In genomic region chr9:87140605-87141109, GRCh38 we compare ENCODE assay signal across 26 cellular contexts.
A peak's percentile ranks its signal among the peaks of the same experiment; 100 is the strongest.
DNase-seq lines count a peak whose midpoint lies in the region; ATAC-seq and TF ChIP-seq lines count a peak whose summit lies in the region.
"Had no signal": no experiment of that assay in that cellular context is flagged by ENCODE, and none has a peak within 500 bp of the region (broad histone marks: within the 10 kb centered on the region; RNA-seq: fewer than 3 reads in every experiment).

No MANE protein-coding gene starts in this region.

- TF ChIP-seq POLR2A in esophagus muscularis mucosa (IDR thresholded peaks at IDR 0.05; ENCODE audit: low read depth) = no peak

- H3K27ac ChIP-seq in PC-3 (ENCODE audit: low read length) = no peak overlapping the region
- H3K27ac ChIP-seq in esophagus muscularis mucosa (replicated peaks in 1 of 4) = no peak overlapping the region
- H3K27ac ChIP-seq: A549, gastroesophageal sphincter, neural progenitor cell, testis, vagina had no signal

- H3K9me2 ChIP-seq in PC-3 (replicated peaks; ENCODE audit: low read length) = no peaks in the 10 kb centered on the region

- DNase-seq in ELF-1 (ENCODE audit: low read depth, low spot score) (peak; percentile 72), PC-3 (peak; percentile 3), esophagus muscularis mucosa (ENCODE audit: extremely low spot score) (peak; percentile 57), osteocyte (ENCODE audit: extremely low spot score, unreplicated experiment) (no peak), NCI-H446 (lab: John Stamatoyannopoulos, UW) (no peak)
- DNase-seq in activated CD4-positive, alpha-beta T cell treated with anti-CD3 and anti-CD28 coated beads for 36 hours = no peak
- DNase-seq: activated CD8-positive, alpha-beta T cell treated with anti-CD3 and anti-CD28 coated beads for 36 hours; activated effector memory CD4-positive, alpha-beta T cell treated with Interleukin-2 at 50 U/mL for 16 hours; activated T-cell treated with anti-CD3 and anti-CD28 coated beads for 4 hours; BE2C; DMS53; erythroblast; GOT3; Karpas-422; NCI-H1048; NCI-H187; stimulated activated CD4-positive, alpha-beta T cell treated with anti-CD3 and anti-CD28 coated beads, Interleukin-2, amount 100 ng/mL, for 24 hours; testis had no signal

- peaks cover 5% of the 10 kb centered on the region for H3K9me3 Mint-ChIP-seq in osteocyte (ENCODE audit: unreplicated experiment)
- no peaks in the 10 kb centered on the region for H3K9me3 Mint-ChIP-seq in activated CD4-positive, alpha-beta T cell treated with anti-CD3 and anti-CD28 coated beads for 36 hours (ENCODE audit: low read depth)
- H3K9me3 Mint-ChIP-seq: activated CD8-positive, alpha-beta T cell treated with anti-CD3 and anti-CD28 coated beads for 36 hours; neural progenitor cell had no signal

- H3K4me3 ChIP-seq in PC-3 (ENCODE audit: low read length) = no peak overlapping the region
- H3K4me3 ChIP-seq in esophagus muscularis mucosa = no peak overlapping the region
- H3K4me3 ChIP-seq: A549, gastroesophageal sphincter, neural progenitor cell, smooth muscle cell, testis, vagina had no signal

- CTCF ChIA-PET in PC-3 (lab: Charles Lee) = no interaction called here
- CTCF ChIA-PET in activated CD4-positive, alpha-beta T cell treated with anti-CD3 and anti-CD28 coated beads for 36 hours (lab: Charles Lee) = interaction anchor here (0.6 to 0.8 kb wide), 3 partner anchors 128 to 545 kb away, joined by 3 to 4 read pairs (median 4); no protein-coding TSS in a partner anchor

- no peak overlapping the region for H3K9ac ChIP-seq in PC-3 (ENCODE audit: low read length)
- H3K9ac ChIP-seq: neural progenitor cell had no signal

- H3K9me3 ChIP-seq in PC-3 (ENCODE audit: low read length) (no peaks in the 10 kb centered on the region), esophagus muscularis mucosa (no peaks in the 10 kb centered on the region)
- H3K9me3 ChIP-seq: A549, BE2C, gastroesophageal sphincter, testis, vagina had no signal

- TF ChIP-seq EP300 in esophagus muscularis mucosa (IDR thresholded peaks at IDR 0.05) = no peak

- intact Hi-C loops in PC-3 (cut with micrococcal nuclease) (no loop called here), esophagus muscularis mucosa (cut with DNase I) (no loop called here)
- intact Hi-C loops in activated CD4-positive, alpha-beta T cell treated with anti-CD3 and anti-CD28 coated beads for 36 hours (cut with DNase I, micrococcal nuclease) = no loop called here

- no peak overlapping the region for H3K4me3 Mint-ChIP-seq in osteocyte (ENCODE audit: unreplicated experiment)
- no peak overlapping the region for H3K4me3 Mint-ChIP-seq in activated CD4-positive, alpha-beta T cell treated with anti-CD3 and anti-CD28 coated beads for 36 hours
- H3K4me3 Mint-ChIP-seq: activated CD8-positive, alpha-beta T cell treated with anti-CD3 and anti-CD28 coated beads for 36 hours; neural progenitor cell; stimulated activated effector memory CD8-positive, alpha-beta T cell treated with anti-CD3 and anti-CD28 coated beads, Interleukin-12 subunit alpha, Interleukin-12 subunit beta, amount 100 ng/mL, for 72 hours had no signal

- H3K79me2 ChIP-seq in PC-3 (ENCODE audit: low read length) = no peaks in the 10 kb centered on the region

- 89% methylated on average over 6 of the region's 6 CpGs for WGBS in esophagus muscularis mucosa

- H3K36me3 Mint-ChIP-seq in osteocyte (ENCODE audit: unreplicated experiment) = peaks cover 4% of the 10 kb centered on the region
- no peaks in the 10 kb centered on the region for H3K36me3 Mint-ChIP-seq in activated CD4-positive, alpha-beta T cell treated with anti-CD3 and anti-CD28 coated beads for 36 hours (ENCODE audit: low read depth)
- H3K36me3 Mint-ChIP-seq: neural progenitor cell; stimulated activated effector memory CD8-positive, alpha-beta T cell treated with anti-CD3 and anti-CD28 coated beads, Interleukin-12 subunit alpha, Interleukin-12 subunit beta, amount 100 ng/mL, for 72 hours had no signal

- no peaks in the 10 kb centered on the region for H3K27me3 ChIP-seq in PC-3 (ENCODE audit: low read length)
- no peaks in the 10 kb centered on the region for H3K27me3 ChIP-seq in esophagus muscularis mucosa
- H3K27me3 ChIP-seq: gastroesophageal sphincter, testis, vagina had no signal

- POLR2A ChIA-PET in PC-3 (lab: Charles Lee; ENCODE audit: unreplicated experiment) = no interaction called here
- POLR2A ChIA-PET in activated CD4-positive, alpha-beta T cell treated with anti-CD3 and anti-CD28 coated beads for 36 hours (lab: Charles Lee) = no interaction called here

- no peaks in the 10 kb centered on the region for H3K27me3 Mint-ChIP-seq in osteocyte (ENCODE audit: unreplicated experiment)
- peaks cover 20% of the 10 kb centered on the region for H3K27me3 Mint-ChIP-seq in activated CD4-positive, alpha-beta T cell treated with anti-CD3 and anti-CD28 coated beads for 36 hours

- peak overlapping the region; percentile 54 for H3K27ac Mint-ChIP-seq in osteocyte (ENCODE audit: unreplicated experiment)
- no peak overlapping the region for H3K27ac Mint-ChIP-seq in activated CD4-positive, alpha-beta T cell treated with anti-CD3 and anti-CD28 coated beads for 36 hours
- H3K27ac Mint-ChIP-seq: activated CD8-positive, alpha-beta T cell treated with anti-CD3 and anti-CD28 coated beads for 36 hours; stimulated activated effector memory CD8-positive, alpha-beta T cell treated with anti-CD3 and anti-CD28 coated beads, Interleukin-12 subunit alpha, Interleukin-12 subunit beta, amount 100 ng/mL, for 72 hours had no signal

- H3K4me1 ChIP-seq in PC-3 (ENCODE audit: insufficient read depth, low read length) = no peaks in the 10 kb centered on the region
- peaks cover 0 to 7% (median 6%) of the 10 kb centered on the region in 4 donors for H3K4me1 ChIP-seq in esophagus muscularis mucosa
- H3K4me1 ChIP-seq: A549, BE2C, neural progenitor cell, testis, vagina had no signal

- no peaks in the 10 kb centered on the region for H3K36me3 ChIP-seq in PC-3 (ENCODE audit: low read depth, low read length)
- H3K36me3 ChIP-seq in esophagus muscularis mucosa = no peaks in the 10 kb centered on the region
- H3K36me3 ChIP-seq: BE2C, gastroesophageal sphincter, neural progenitor cell, vagina had no signal

- no peak overlapping the region for H3K4me2 ChIP-seq in PC-3 (ENCODE audit: low read length)
- H3K4me2 ChIP-seq: A549, neural progenitor cell, smooth muscle cell had no signal

- H2AFZ ChIP-seq in PC-3 (ENCODE audit: low read length) = no peak overlapping the region
- H2AFZ ChIP-seq: neural progenitor cell had no signal

- no peak for ATAC-seq in PC-3
- ATAC-seq in GM21360 (IDR thresholded peaks at IDR 0.05; ENCODE audit: unreplicated experiment) = no peak
- ATAC-seq in activated CD4-positive, alpha-beta T cell treated with anti-CD3 and anti-CD28 coated beads for 36 hours = no peak
- no peak for ATAC-seq in GM21447 (IDR thresholded peaks at IDR 0.05; ENCODE audit: unreplicated experiment)
- ATAC-seq: A549; activated CD8-positive, alpha-beta T cell treated with anti-CD3 and anti-CD28 coated beads for 36 hours; gastroesophageal sphincter; stimulated activated effector memory CD8-positive, alpha-beta T cell treated with anti-CD3 and anti-CD28 coated beads, Interleukin-12 subunit alpha, Interleukin-12 subunit beta, amount 100 ng/mL, for 72 hours had no signal

- TF ChIP-seq CTCF in PC-3 (conservative IDR thresholded peaks at IDR 0.05; ENCODE audit: low read depth, low read length) (no peak), esophagus muscularis mucosa (IDR thresholded peaks at IDR 0.05) (no peak), osteocyte (IDR thresholded peaks at IDR 0.05) (no peak)

- H3K4me1 Mint-ChIP-seq in osteocyte (ENCODE audit: unreplicated experiment) = peaks cover 24% of the 10 kb centered on the region
- H3K4me1 Mint-ChIP-seq in activated CD4-positive, alpha-beta T cell treated with anti-CD3 and anti-CD28 coated beads for 36 hours = no peaks in the 10 kb centered on the region
- H3K4me1 Mint-ChIP-seq: stimulated activated effector memory CD8-positive, alpha-beta T cell treated with anti-CD3 and anti-CD28 coated beads, Interleukin-12 subunit alpha, Interleukin-12 subunit beta, amount 100 ng/mL, for 72 hours had no signal

- H3F3A ChIP-seq in PC-3 (ENCODE audit: low read length, unreplicated experiment) = no peaks in the 10 kb centered on the region

- no peaks in the 10 kb centered on the region for H4K20me1 ChIP-seq in PC-3 (ENCODE audit: low read length)

- BruUV-seq in PC-3 (replicated peaks; lab: Mats Ljungman, UMichigan) = no TSS peak

Comparison
In these comparisons a context has a peak if more than half of its experiments do, and no peak if none do; other contexts are left out.
1. DNase-seq: peak in ELF-1 (single experiment), PC-3 (single experiment) and esophagus muscularis mucosa (single experiment); none in osteocyte (single experiment), activated CD4-positive, alpha-beta T cell treated with anti-CD3 and anti-CD28 coated beads for 36 hours (single experiment) and NCI-H446 (0 of 2).